ENCODE assay signal across 8 cellular contexts in the genomic region with DNA sequence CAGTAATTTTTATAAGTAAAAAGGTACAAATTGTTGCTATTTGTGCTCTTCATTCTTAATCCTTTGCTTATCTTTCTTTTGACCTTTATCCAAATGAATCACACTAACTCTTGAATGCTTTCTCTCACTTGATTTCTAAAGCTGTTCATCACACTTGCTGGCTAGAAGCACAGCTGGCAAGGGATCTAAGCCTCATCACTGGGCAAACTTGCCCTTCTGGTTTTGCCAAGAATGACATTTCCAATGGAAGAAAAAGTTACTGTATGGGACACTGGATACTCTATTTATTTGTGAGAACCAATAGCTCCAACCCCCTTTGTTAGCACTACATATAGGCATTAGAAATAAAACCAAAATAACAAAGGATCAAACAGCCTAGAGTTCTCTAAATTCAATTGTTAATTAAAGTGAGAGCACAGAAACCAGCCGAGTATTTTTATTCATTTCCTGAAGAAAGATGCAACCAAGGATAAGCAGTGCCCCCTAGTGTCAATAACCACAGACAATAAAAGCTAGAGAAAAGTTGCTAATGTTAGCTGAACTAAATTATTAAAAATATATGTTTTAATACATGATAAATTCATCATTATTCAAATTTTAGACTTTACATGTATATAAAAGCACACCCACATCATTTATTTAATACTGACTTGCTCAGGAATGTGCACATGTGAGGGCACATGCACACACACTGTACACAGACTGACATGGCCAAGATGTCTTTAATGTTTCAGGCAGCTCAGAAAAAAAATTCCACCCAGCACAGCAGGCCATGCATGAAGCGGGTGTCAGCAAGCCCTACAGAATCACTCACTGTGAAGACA. TPM values are rescaled to one million over a fixed set of nuclear protein-coding genes. Genes with fewer than 3 reads are reported as not detected.
DNase-seq lines count a peak whose midpoint lies in the region; ATAC-seq, FAIRE-seq and TF ChIP-seq lines count a peak whose summit lies in the region.

No MANE protein-coding gene starts in this region.

- no peaks in the 10 kb centered on the region for H3K36me3 Mint-ChIP-seq in nephron (ENCODE audit: low read depth)

- H3K4me3 ChIP-seq in PC-9 (peak overlapping the region; percentile 43), epithelial cell of esophagus (ENCODE audit: low read length) (no peak overlapping the region)

- intact Hi-C loops in PC-9 (cut with micrococcal nuclease; ENCODE audit: unreplicated experiment) = loop anchor here (1.0 to 10.0 kb wide), 5 partner anchors 204 to 1489 kb away; a partner anchor contains a TSS

- peak overlapping the region in 2 of 3 experiments; percentile 16 to 45 for H3K27ac Mint-ChIP-seq in nephron

- H2AFZ ChIP-seq in PC-9 = peak overlapping the region; percentile 59; the same call in 1 of the 2 replicates

- peak; percentile 73 for ATAC-seq in GM18867 (IDR thresholded peaks at IDR 0.05; ENCODE audit: unreplicated experiment)

- H3K4me1 ChIP-seq in PC-9 (replicated peaks; ENCODE audit: insufficient read depth) = peaks cover 18% of the 10 kb centered on the region

- BruUV-seq in PC-9 (replicated peaks; lab: Mats Ljungman, UMichigan) = no TSS peak

- no peaks in the 10 kb centered on the region for H3K79me2 ChIP-seq in PC-9 (ENCODE audit: low read depth)

- H3K9me3 ChIP-seq in PC-9 (ENCODE audit: insufficient read depth, low read depth) = no peaks in the 10 kb centered on the region

- H3K27me3 ChIP-seq in PC-9 (ENCODE audit: insufficient read depth, low read depth) = no peaks in the 10 kb centered on the region

- no peaks in the 10 kb centered on the region for H3K36me3 ChIP-seq in PC-9 (ENCODE audit: low read depth)

- DNase-seq in DMS 273 treated with DMSO at 0.1 percent for 48 hours (lab: John Stamatoyannopoulos, UW) = peak; percentile 39
- DNase-seq in HTR-8/SVneo (ENCODE audit: insufficient read length, low spot score) = peak; percentile 8
- peak; percentile 53 to 90 for DNase-seq in PC-9
- peak; percentile 85 for DNase-seq in epithelial cell of esophagus (ENCODE audit: low read depth)
- DNase-seq in H54 (ENCODE audit: insufficient read length, low spot score) = no peak
- no peak for DNase-seq in GM12892 (ENCODE audit: insufficient read length)

- peak overlapping the region; percentile 61 for H3K27ac ChIP-seq in PC-9

- CTCF ChIA-PET in PC-9 (lab: Charles Lee) = interaction anchor here (0.6 to 1.6 kb wide), 11 partner anchors 12 to 1856 kb away, joined by 3 to 8 read pairs (median 4); a partner anchor contains a TSS

- H3K9me2 ChIP-seq in PC-9 (ENCODE audit: insufficient read depth) = no peaks in the 10 kb centered on the region

- H3F3A ChIP-seq in PC-9 (ENCODE audit: insufficient read depth, low read depth) = peaks cover 10% of the 10 kb centered on the region

- H4K20me1 ChIP-seq in PC-9 (ENCODE audit: insufficient read depth) = no peaks in the 10 kb centered on the region

- no peak for FAIRE-seq in HTR-8/SVneo (lab: Jason Lieb, UNC)
- no peak for FAIRE-seq in H54 (lab: Jason Lieb, UNC)
- no peak for FAIRE-seq in GM12892 (lab: Jason Lieb, UNC)

- POLR2A ChIA-PET in PC-9 (lab: Charles Lee; ENCODE audit: unreplicated experiment) = no interaction called here

- no peaks in the 10 kb centered on the region for H3K27me3 Mint-ChIP-seq in nephron (ENCODE audit: low read depth)

- H3K4me2 ChIP-seq in PC-9 = peak overlapping the region; percentile 77

- H3K4me3 Mint-ChIP-seq in nephron = no peak overlapping the region

- peak; percentile 90 for TF ChIP-seq CTCF in PC-9 (conservative IDR thresholded peaks at IDR 0.05)
- TF ChIP-seq CTCF in epithelial cell of esophagus (IDR thresholded peaks at IDR 0.05; ENCODE audit: insufficient read depth, low read depth, low read length, missing control alignments) = peak; percentile 55
- peak; percentile 77 to 86 (median 78) for TF ChIP-seq CTCF in nephron (IDR thresholded peaks at IDR 0.05; ENCODE audit: unreplicated experiment in 3 of 3)

- no peaks in the 10 kb centered on the region for H3K9me3 Mint-ChIP-seq in nephron

- TF ChIP-seq POLR2A in H54 (IDR thresholded peaks at IDR 0.05; ENCODE audit: low read depth, low read length) = no peak
- TF ChIP-seq POLR2A in GM12892 (IDR thresholded peaks at IDR 0.05; ENCODE audit: low read depth, low read length) = no peak

- peaks cover 5% of the 10 kb centered on the region for H3K4me1 Mint-ChIP-seq in nephron

RNA-seq across cellular contexts. Expression of a gene that starts 59.8 kb away (rescaled TPM):
- total RNA-seq in PC-9 (2021) = 0.95 and 1.1 TPM in 2 replicates
- 0.25 TPM for polyA plus RNA-seq in GM12892 (2012; ENCODE audit: missing spikeins)

Comparison
In these comparisons a context has a peak if more than half of its experiments do, and no peak if none do; other contexts are left out.
1. DNase-seq: peak in DMS 273 treated with DMSO at 0.1 percent for 48 hours (single experiment), HTR-8/SVneo (single experiment), PC-9 (2 of 2) and epithelial cell of esophagus (single experiment); none in H54 (single experiment) and GM12892 (single experiment).
2. Peak in every context shown above with its lines, with median percentiles within 50 percentile points of each other: CTCF ChIP-seq.